Comparison of ENCODE assay signal across 8 cellular contexts in the genomic region with DNA sequence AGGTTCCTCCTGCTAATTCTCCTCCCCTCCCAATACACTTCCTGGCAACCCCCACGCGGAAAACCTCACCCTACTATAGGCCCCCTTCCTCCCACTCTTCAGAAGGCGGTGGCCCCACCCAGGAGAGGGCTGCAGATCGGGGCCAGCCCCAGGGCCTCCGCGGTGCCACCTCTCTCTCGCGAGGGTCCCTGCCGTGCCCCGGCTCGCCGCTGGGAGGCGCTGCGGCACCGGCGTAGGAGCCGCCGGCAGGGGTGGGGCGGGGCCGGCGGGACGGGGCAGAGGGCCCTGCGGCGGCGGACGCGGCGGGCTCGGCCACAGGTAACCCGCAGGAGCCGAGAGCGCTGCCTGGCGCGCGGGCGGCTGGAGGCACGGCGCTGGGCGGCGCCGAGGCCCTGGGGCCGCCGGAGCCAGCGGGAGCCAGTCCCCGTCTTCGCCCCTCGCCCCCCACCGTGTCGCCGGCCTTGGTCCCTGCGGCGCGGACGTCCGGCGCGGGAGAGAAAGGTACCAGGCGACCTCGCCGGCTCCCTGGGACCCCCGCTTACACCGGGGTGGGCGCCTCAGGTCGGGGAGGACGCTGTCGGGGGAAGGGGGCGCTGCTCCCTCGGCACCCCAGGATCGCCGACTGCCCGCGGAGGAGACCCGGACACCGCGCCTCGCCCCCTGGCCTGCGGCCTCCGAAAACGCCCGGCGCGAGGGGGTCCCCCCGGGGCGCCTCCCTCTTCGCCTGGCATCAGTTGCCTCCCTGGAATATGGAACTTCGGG. TPM values are rescaled to one million over a fixed set of nuclear protein-coding genes. Genes with fewer than 3 reads are reported as not detected.
A peak's percentile ranks its signal among the peaks of the same experiment; 100 is the strongest.
DNase-seq lines count a peak whose midpoint lies in the region; ATAC-seq and TF ChIP-seq lines count a peak whose summit lies in the region.

TSS of gene ANKRD6 (plus strand) at position 278 of the 762 bp plus-strand sequence. CDS start 133,825 bp downstream, outside the sequence.

- peak; percentile 38 for DNase-seq in NCI-H1048 (lab: John Stamatoyannopoulos, UW)
- DNase-seq in UCSD-AML1 (lab: John Stamatoyannopoulos, UW; ENCODE audit: unreplicated experiment): peak; percentile 77
- peak; percentile 5 for DNase-seq in brain microvascular endothelial cell
- peak; percentile 97 for DNase-seq in iPS-NIHi11 (ENCODE audit: low spot score)
- DNase-seq in smooth muscle cell (lab: John Stamatoyannopoulos, UW; ENCODE audit: unreplicated experiment): peak; percentile 42
- DNase-seq in putamen (ENCODE audit: low spot score): no peak

- WGBS in smooth muscle cell (ENCODE audit: low lambda C conversion rate): 1% methylated on average over 62 of the region's 86 CpGs

- peak within 1 kb of the TSS; percentile 95 for H3K4me2 ChIP-seq in smooth muscle cell

- H3K27me3 ChIP-seq in brain microvascular endothelial cell (replicated peaks) (peaks cover 7% of the 10 kb centered on the region), smooth muscle cell (ENCODE audit: low read depth) (no peaks in the 10 kb centered on the region)

- H4K20me1 ChIP-seq in smooth muscle cell (ENCODE audit: low read depth): no peaks in the 10 kb centered on the region

- peak within 1 kb of the TSS; percentile 55 for H3K9ac ChIP-seq in smooth muscle cell (ENCODE audit: low read depth)

- H2AFZ ChIP-seq in smooth muscle cell (ENCODE audit: low read depth): peak within 1 kb of the TSS; percentile 74

- peaks cover 4% of the 10 kb centered on the region for H3F3A ChIP-seq in smooth muscle cell (ENCODE audit: low read depth)

- H3K36me3 ChIP-seq in brain microvascular endothelial cell (replicated peaks) (no peaks in the 10 kb centered on the region), smooth muscle cell (ENCODE audit: low read depth) (no peaks in the 10 kb centered on the region)

- H3K79me2 ChIP-seq in smooth muscle cell (ENCODE audit: low read depth): peaks cover 3% of the 10 kb centered on the region

- H3K27ac ChIP-seq in brain microvascular endothelial cell: no peak within 1 kb of the TSS
- H3K27ac ChIP-seq in smooth muscle cell (ENCODE audit: low read depth): no peak within 1 kb of the TSS

- ATAC-seq in HG02571 (IDR thresholded peaks at IDR 0.05; ENCODE audit: unreplicated experiment): peak; percentile 87

- TF ChIP-seq CTCF in GM12875 (IDR thresholded peaks at IDR 0.05; ENCODE audit: borderline replicate concordance, insufficient read depth, low read depth, low read length) (peak; percentile 90), brain microvascular endothelial cell (IDR thresholded peaks at IDR 0.05; ENCODE audit: low read depth, low read length, missing control alignments) (peak; percentile 66), smooth muscle cell (IDR thresholded peaks at IDR 0.05; ENCODE audit: borderline replicate concordance, insufficient read depth, poor library complexity, severe bottlenecking) (peak; percentile 91)

- peak within 1 kb of the TSS; percentile 50 for H3K4me3 ChIP-seq in GM12875 (ENCODE audit: low read depth, low read length)
- H3K4me3 ChIP-seq in brain microvascular endothelial cell (ENCODE audit: low read depth, low read length): peak within 1 kb of the TSS; percentile 56
- peak within 1 kb of the TSS; percentile 84 for H3K4me3 ChIP-seq in smooth muscle cell

- in situ Hi-C loops in brain microvascular endothelial cell (cut with HindIII; ENCODE audit: low pct_ligation_motif_present, low sequenced_read_pairs): no loop called here

- no peaks in the 10 kb centered on the region for H3K9me3 ChIP-seq in smooth muscle cell (replicated peaks; ENCODE audit: low read depth)

- H3K4me1 ChIP-seq in smooth muscle cell (ENCODE audit: low read depth): peaks cover 23% of the 10 kb centered on the region

RNA-seq across cellular contexts. Expression of gene ANKRD6, which starts in this region (rescaled TPM):
- total RNA-seq in smooth muscle cell: 10.7 and 24.2 TPM in 2 replicates
- polyA plus RNA-seq in smooth muscle cell: 5.2 and 9.0 TPM in 2 replicates
